20 cellular contexts compared by ENCODE assay signal in the genomic region with DNA sequence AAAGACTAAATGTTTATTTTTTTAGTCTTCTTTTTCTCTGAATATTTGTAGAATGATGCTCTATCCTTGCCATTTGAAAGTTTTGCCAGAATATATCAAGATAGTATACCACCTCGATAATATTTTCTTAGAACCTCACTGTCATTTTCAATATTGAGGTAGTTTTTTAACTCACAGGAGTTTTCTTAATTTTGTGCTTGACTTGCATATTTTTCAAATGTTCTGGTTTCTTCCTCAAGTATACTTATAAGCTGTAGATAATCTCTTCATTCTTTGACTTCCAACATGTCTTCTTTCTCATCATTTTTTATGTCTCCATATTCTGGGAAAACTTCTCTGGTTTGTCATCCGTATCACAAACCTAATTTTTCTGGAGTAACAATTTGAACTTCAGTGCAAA.
"Had no signal": no experiment of that assay in that cellular context is flagged by ENCODE, and none has a peak within 500 bp of the region (broad histone marks: within the 10 kb centered on the region; RNA-seq: fewer than 3 reads in every experiment).

No MANE protein-coding gene starts in this region.

- H3K36me3 ChIP-seq: colonic mucosa, heart left ventricle, sigmoid colon, suprapubic skin, tibial artery, upper lobe of left lung, uterus had no signal

- H3K4me3 ChIP-seq: colonic mucosa, heart left ventricle, sigmoid colon, skin epidermis, suprapubic skin, tibial artery, upper lobe of left lung, uterus had no signal

- ATAC-seq: heart left ventricle had no signal

- DNase-seq: colonic mucosa; dermis blood vessel endothelial cell; erythroblast; foreskin melanocyte; heart left ventricle; hypothalamus; kidney glomerular epithelial cell; mesendoderm; naive B cell; posterior cingulate gyrus; sigmoid colon; stimulated activated CD4-positive, alpha-beta T cell treated with anti-CD3 and anti-CD28 coated beads, Interleukin-2, amount 100 ng/mL, for 24 hours; stimulated activated CD4-positive, alpha-beta T cell treated with anti-CD3 and anti-CD28 coated beads, Interleukin-4, amount 100 ng/mL, for 4 hours; stimulated activated naive CD4-positive, alpha-beta T cell; tibial artery; upper lobe of left lung; uterus had no signal

- H3K27me3 Mint-ChIP-seq: naive B cell had no signal

- H3K4me3 Mint-ChIP-seq: naive B cell, neural crest cell had no signal

- H3K9me3 ChIP-seq: colonic mucosa, heart left ventricle, sigmoid colon, suprapubic skin, tibial artery, upper lobe of left lung, uterus had no signal

- H3K27ac ChIP-seq: colonic mucosa, heart left ventricle, sigmoid colon, skin epidermis, suprapubic skin, tibial artery, upper lobe of left lung, uterus had no signal

- H3K9me3 Mint-ChIP-seq: naive B cell, neural crest cell had no signal
